ENCODE assay signal across 20 cellular contexts in genomic region chr12:31017535-31017934, GRCh38. TPM values are rescaled to one million over a fixed set of nuclear protein-coding genes. Genes with fewer than 3 reads are reported as not detected.
DNase-seq lines count a peak whose midpoint lies in the region; ATAC-seq, FAIRE-seq and TF ChIP-seq lines count a peak whose summit lies in the region.
"Had no signal": no experiment of that assay in that cellular context is flagged by ENCODE, and none has a peak within 500 bp of the region (broad histone marks: within the 10 kb centered on the region; RNA-seq: fewer than 3 reads in every experiment).

No MANE protein-coding gene starts in this region.

- H3K4me1 ChIP-seq in GM23338 (ENCODE audit: insufficient read depth) = no peaks in the 10 kb centered on the region
- H3K4me1 ChIP-seq in endodermal cell (ENCODE audit: control insufficient read depth, insufficient read depth, low read length) = no peaks in the 10 kb centered on the region
- H3K4me1 ChIP-seq in neuronal stem cell (ENCODE audit: control insufficient read depth in 2 of 2, insufficient read depth in 1 of 2, low read depth in 1 of 2, low read length in 2 of 2) = peaks cover 0 to 1% of the 10 kb centered on the region in 2 donors
- H3K4me1 ChIP-seq in testis = no peaks in the 10 kb centered on the region
- H3K4me1 ChIP-seq: HAP-1 had no signal

- peak; percentile 95 for FAIRE-seq in HTR-8/SVneo (lab: Jason Lieb, UNC)
- FAIRE-seq: D721Med, GM12892, GM18507 had no signal

- no peaks in the 10 kb centered on the region for H3K27me3 ChIP-seq in GM23338 (ENCODE audit: insufficient read depth)
- H3K27me3 ChIP-seq in endodermal cell (ENCODE audit: control insufficient read depth, insufficient read depth, low read length, poor library complexity, severe bottlenecking) = no peaks in the 10 kb centered on the region
- no peaks in the 10 kb centered on the region for H3K27me3 ChIP-seq in neuronal stem cell (ENCODE audit: control insufficient read depth in 3 of 3, insufficient read depth in 3 of 3, low read depth in 1 of 3, low read length in 3 of 3)
- no peaks in the 10 kb centered on the region for H3K27me3 ChIP-seq in testis

- ATAC-seq in GM23338 = peak; percentile 46; the same call in 2 of the 3 replicates
- no peak for ATAC-seq in GM18519 (IDR thresholded peaks at IDR 0.05; ENCODE audit: low FRiP score, unreplicated experiment)
- ATAC-seq: Panc1 had no signal

- H3K9me2 ChIP-seq in GM23338 (ENCODE audit: insufficient read depth) = no peaks in the 10 kb centered on the region

- intact Hi-C loops in testis (cut with DNase I; ENCODE audit: low total_unique reads) = no loop called here

- no peaks in the 10 kb centered on the region for H3K9me3 ChIP-seq in endodermal cell (ENCODE audit: control insufficient read depth, low read length)
- peaks cover 0 to 3% of the 10 kb centered on the region in 2 donors for H3K9me3 ChIP-seq in neuronal stem cell (replicated peaks in 1 of 2; ENCODE audit: control insufficient read depth in 2 of 2, insufficient read depth in 1 of 2, low read depth in 1 of 2, low read length in 2 of 2)
- no peaks in the 10 kb centered on the region for H3K9me3 ChIP-seq in testis
- H3K9me3 ChIP-seq: HAP-1 had no signal

- no peak overlapping the region for H2BK15ac ChIP-seq in neuronal stem cell (ENCODE audit: low read length)

- H2BK5ac ChIP-seq in neuronal stem cell (ENCODE audit: low read length) = no peak overlapping the region

- TF ChIP-seq CTCF in GM23338 (conservative IDR thresholded peaks at IDR 0.05; ENCODE audit: low read depth in 2 of 2) = no peak
- no peak for TF ChIP-seq CTCF in endodermal cell (conservative IDR thresholded peaks at IDR 0.05)
- TF ChIP-seq CTCF in testis (IDR thresholded peaks at IDR 0.05) = no peak

- H3K27ac ChIP-seq in GM23338 (ENCODE audit: low read depth) (no peak overlapping the region), endodermal cell (ENCODE audit: low read depth, low read length) (no peak overlapping the region), neuronal stem cell (replicated peaks; ENCODE audit: low read length) (no peak overlapping the region), testis (no peak overlapping the region)
- H3K27ac ChIP-seq: C4-2B had no signal

- H3K4me3 ChIP-seq in GM23338 = no peak overlapping the region
- no peak overlapping the region for H3K4me3 ChIP-seq in endodermal cell (ENCODE audit: low read length)
- peak overlapping the region in 1 of 2 donors; percentile 41 for H3K4me3 ChIP-seq in neuronal stem cell (ENCODE audit: low read length in 2 of 2)
- no peak overlapping the region for H3K4me3 ChIP-seq in testis
- H3K4me3 ChIP-seq: HAP-1 had no signal

- no peak overlapping the region for H3K23ac ChIP-seq in neuronal stem cell (ENCODE audit: low read depth, low read length, poor library complexity)

- H3K27me3 Mint-ChIP-seq in GM23338 (ENCODE audit: insufficient read depth, low read depth, poor library complexity) (peaks cover 8% of the 10 kb centered on the region), endodermal cell (ENCODE audit: insufficient read depth) (peaks cover 2% of the 10 kb centered on the region)

- H2BK12ac ChIP-seq in neuronal stem cell (ENCODE audit: low read length) = no peak overlapping the region

- no peak overlapping the region for H3K9ac ChIP-seq in endodermal cell (ENCODE audit: extremely low read depth, low read length, poor library complexity, severe bottlenecking)
- peak overlapping the region; percentile 25 for H3K9ac ChIP-seq in neuronal stem cell (ENCODE audit: low read depth, low read length, poor library complexity)

- 86 to 100% methylated on average over 3 to 4 of the region's 4 CpGs for WGBS in endodermal cell (ENCODE audit: insufficient coverage in 1 of 2, insufficient read length in 1 of 2), 2 experiments
- WGBS in neuronal stem cell (ENCODE audit: extremely low coverage in 2 of 2, insufficient read length in 2 of 2, insufficient replicate concordance in 1 of 2), 2 donors = no CpG with 5 or more reads among the region's 4 CpGs
- WGBS in testis, 2 donors = 87 to 89% methylated on average over 4 of the region's 4 CpGs

- H3K9me3 Mint-ChIP-seq in GM23338 = peaks cover 6% of the 10 kb centered on the region; the same call in 2 of the 3 replicates
- H3K9me3 Mint-ChIP-seq in endodermal cell = peaks cover 4% of the 10 kb centered on the region

- no peak overlapping the region for H4K91ac ChIP-seq in neuronal stem cell (ENCODE audit: low read depth, low read length, poor library complexity)

- H3K4me3 Mint-ChIP-seq in GM23338 (no peak overlapping the region), endodermal cell (no peak overlapping the region)

- H3K18ac ChIP-seq in neuronal stem cell (ENCODE audit: low read length) = no peak overlapping the region

- no peak overlapping the region for H3K4ac ChIP-seq in neuronal stem cell (ENCODE audit: low read length)

- TF ChIP-seq POLR2A in testis (IDR thresholded peaks at IDR 0.05) = no peak

- H2BK120ac ChIP-seq in neuronal stem cell (ENCODE audit: low read depth, low read length) = no peak overlapping the region

- no peaks in the 10 kb centered on the region for H3K79me1 ChIP-seq in neuronal stem cell (ENCODE audit: low read depth, low read length)

- H3K36me3 Mint-ChIP-seq in GM23338 (ENCODE audit: low read depth) (peaks cover 6% of the 10 kb centered on the region; the same call in 2 of the 3 replicates), endodermal cell (ENCODE audit: low read depth) (peaks cover 1% of the 10 kb centered on the region)

- no peak overlapping the region for H2AK5ac ChIP-seq in neuronal stem cell (ENCODE audit: low read depth, low read length)

- DNase-seq in GM23338 (ENCODE audit: low spot score) (no peak), HTR-8/SVneo (ENCODE audit: insufficient read length, low spot score) (no peak), endodermal cell (peak; percentile 34), neuronal stem cell (ENCODE audit: low spot score) (no peak), AG20443 (ENCODE audit: low spot score) (no peak), testis (no peak), GOT3 (lab: John Stamatoyannopoulos, UW) (no peak)
- DNase-seq: MM.1S, NCI-H1092, NCI-H1436 treated with DMSO at 0.1 percent for 48 hours, NCI-H2029, NCI-H345, NCI-H524 treated with DMSO at 0.1 percent for 48 hours had no signal

- H3K36me3 ChIP-seq in GM23338 (ENCODE audit: insufficient read depth) = no peaks in the 10 kb centered on the region
- H3K36me3 ChIP-seq in endodermal cell (ENCODE audit: control insufficient read depth, insufficient read depth, low read length) = no peaks in the 10 kb centered on the region
- no peaks in the 10 kb centered on the region for H3K36me3 ChIP-seq in neuronal stem cell (replicated peaks in 1 of 2; ENCODE audit: control insufficient read depth in 2 of 2, insufficient read depth in 2 of 2, low read length in 2 of 2)
- no peaks in the 10 kb centered on the region for H3K36me3 ChIP-seq in testis (ENCODE audit: low read depth, missing control alignments)
- H3K36me3 ChIP-seq: HAP-1 had no signal

- peak overlapping the region; percentile 32 for H3K14ac ChIP-seq in neuronal stem cell (ENCODE audit: low read length)

- H3K4me2 ChIP-seq in GM23338 (no peak overlapping the region), neuronal stem cell (ENCODE audit: insufficient read depth, low read length, poor library complexity, severe bottlenecking) (no peak overlapping the region)

- H3K27ac Mint-ChIP-seq in GM23338 (no peak overlapping the region; the same call in 1 of the 2 replicates), endodermal cell (no peak overlapping the region)

- H3F3A ChIP-seq in GM23338 (replicated peaks; ENCODE audit: low read depth) = no peaks in the 10 kb centered on the region

- no peak overlapping the region for H4K8ac ChIP-seq in neuronal stem cell (ENCODE audit: low read depth, low read length)

- no peaks in the 10 kb centered on the region for H3K79me2 ChIP-seq in GM23338 (replicated peaks; ENCODE audit: insufficient read depth)

- H2AFZ ChIP-seq in GM23338 (no peak overlapping the region), neuronal stem cell (ENCODE audit: low read length) (no peak overlapping the region)

- H4K20me1 ChIP-seq in GM23338 (replicated peaks; ENCODE audit: insufficient read depth) = no peaks in the 10 kb centered on the region

- H3K4me1 Mint-ChIP-seq in GM23338 (peaks cover 18% of the 10 kb centered on the region; the same call in 2 of the 3 replicates), endodermal cell (peaks cover 21% of the 10 kb centered on the region)

TF ChIP-seq in GM23338, 12 proteins besides CTCF, POLR2A, EP300 and RAD21 (continues in another document):
- TF ChIP-seq REST (IDR thresholded peaks at IDR 0.05; ENCODE audit: unreplicated experiment) (no peak), EZH2phosphoT487 (IDR thresholded peaks at IDR 0.05; ENCODE audit: unreplicated experiment) (no peak)

RNA-seq across cellular contexts. Expression of gene DDX11, which starts 56.1 kb away (rescaled TPM):
- 95.7 and 103 TPM in 2 replicates for total RNA-seq in GM23338 (2014; rRNA removed; shearing (Covaris generic))
- polyA plus RNA-seq in GM23338 (2016; fragmentation: Nextera tagmentation; extraction: Ambion mirVana) (58.4 and 66.0 TPM in 2 replicates), testis (ENCODE audit: insufficient read depth, low read depth, low replicate concordance) (19.7 TPM)
- total RNA-seq in endodermal cell (100 to 1,000 TPM; 136 to 298 TPM), testis (10 to 100 TPM; 49.6 to 63.1 TPM)
- 70.7 TPM for polyA plus RNA-seq in endodermal cell (2013, experiment 1 of 2)
- 52.5 TPM for polyA plus RNA-seq in endodermal cell (2013, experiment 2 of 2)
- 36.0 TPM for polyA plus RNA-seq in neuronal stem cell (2013, experiment 1 of 2)
- polyA plus RNA-seq in neuronal stem cell (2013, experiment 2 of 2) = 34.3 TPM
